In genomic region chr2:239140346-239141020, GRCh38 we compare ENCODE assay signal across 27 cellular contexts.
DNase-seq lines count a peak whose midpoint lies in the region; ATAC-seq and TF ChIP-seq lines count a peak whose summit lies in the region.
"Had no signal": no experiment of that assay in that cellular context is flagged by ENCODE, and none has a peak within 500 bp of the region (broad histone marks: within the 10 kb centered on the region; RNA-seq: fewer than 3 reads in every experiment).

No MANE protein-coding gene starts in this region.

- no peaks in the 10 kb centered on the region for H3K27me3 ChIP-seq in SJSA1 (replicated peaks)

- CTCF ChIA-PET in HEK293 (lab: Yijun Ruan, JAX), result no interaction called here

- H3K4me1 ChIP-seq in HEK293 (ENCODE audit: control insufficient read depth, insufficient read depth, low read length) (no peaks in the 10 kb centered on the region), SJSA1 (replicated peaks) (peaks cover 64% of the 10 kb centered on the region)
- H3K4me1 ChIP-seq: Caco-2, HAP-1 had no signal

- H3K27ac ChIP-seq in HEK293 (ENCODE audit: extremely low read depth, low read depth, low read length) (no peak overlapping the region), SJSA1 (peak overlapping the region; percentile 47)
- H3K27ac ChIP-seq: C4-2B, KMS-11, PC-9, SK-N-MC had no signal

- POLR2A ChIA-PET in HEK293 (lab: Yijun Ruan, JAX), result no interaction called here

- H3K4me3 ChIP-seq in HEK293 (ENCODE audit: low read depth, low read length) (no peak overlapping the region), SJSA1 (no peak overlapping the region), choroid plexus epithelial cell (ENCODE audit: low read depth, low read length) (no peak overlapping the region)
- H3K4me3 ChIP-seq: GM12878, GM23338, HAP-1, PC-9, SK-N-MC had no signal

- DNase-seq in SJSA1 (ENCODE audit: low read depth in 1 of 2, low spot score in 2 of 2), result peak; percentile 60 to 80
- peak; percentile 36 for DNase-seq in choroid plexus epithelial cell (ENCODE audit: low read depth)
- peak; percentile 9 for DNase-seq in iris pigment epithelial cell (ENCODE audit: low read depth)
- no peak for DNase-seq in iPS-NIHi7 (ENCODE audit: extremely low spot score)
- DNase-seq: Caco-2; CD8-positive, alpha-beta T cell; DMS79; EL; GDM1; IMR-90; MM.1S; NCI-H2029 treated with DMSO at 0.1 percent for 48 hours; NCI-H446 treated with DMSO at 0.1 percent for 48 hours; NCI-H526; NCI-H82; NK-92 treated with Interleukin-12 subunit alpha and Interleukin-12 subunit beta, amount 100 ng/mL, for 24 hours; PC-9; SHP77 treated with DMSO at 0.1 percent for 48 hours had no signal

- TF ChIP-seq CTCF in HEK293 (tag by site-specific recombination; IDR thresholded peaks at IDR 0.05), result no peak
- no peak for TF ChIP-seq CTCF in choroid plexus epithelial cell (conservative IDR thresholded peaks at IDR 0.05; ENCODE audit: low read depth, low read length)

- H3K9me3 ChIP-seq in HEK293 (ENCODE audit: control insufficient read depth, insufficient read depth, low read depth, low read length), result no peaks in the 10 kb centered on the region
- no peaks in the 10 kb centered on the region for H3K9me3 ChIP-seq in SJSA1 (replicated peaks)
- H3K9me3 ChIP-seq: Caco-2, HAP-1 had no signal

- ATAC-seq in SK-N-SH treated with all-trans-retinoic acid at 6 μM for 48 hours (no peak), GM19455 (IDR thresholded peaks at IDR 0.05; ENCODE audit: unreplicated experiment) (no peak)
- ATAC-seq: CD8-positive, alpha-beta T cell; GM12878; GM23338 had no signal

- H3K36me3 ChIP-seq in HEK293 (ENCODE audit: control insufficient read depth in 2 of 2, insufficient read depth in 1 of 2, low read length in 2 of 2) (peaks cover 0 to 35% of the 10 kb centered on the region in 2 experiments; a peak in 1 of 3 replicates), SJSA1 (peaks cover 23% of the 10 kb centered on the region)
- H3K36me3 ChIP-seq: HAP-1 had no signal

TF ChIP-seq in HEK293, 187 proteins besides CTCF, POLR2A, EP300 and RAD21 (continues in another document):
- no peak for TF ChIP-seq ZNF449 (tag by site-specific recombination; IDR thresholded peaks at IDR 0.05)
- TF ChIP-seq TRIM28 (IDR thresholded peaks at IDR 0.05; ENCODE audit: borderline replicate concordance, low read length), result no peak
- no peak for TF ChIP-seq KLF8 (tag by site-specific recombination; IDR thresholded peaks at IDR 0.05)
- TF ChIP-seq ZNF24 (tag by site-specific recombination; IDR thresholded peaks at IDR 0.05), result no peak

TF ChIP-seq in SK-N-SH treated with all-trans-retinoic acid at 6 μM for 48 hours, 23 proteins besides CTCF, POLR2A, EP300 and RAD21:
- TF ChIP-seq GLIS3 (CRISPR knock-in tag; IDR thresholded peaks at IDR 0.05), result no peak
- no peak for TF ChIP-seq BACH2 (CRISPR knock-in tag; IDR thresholded peaks at IDR 0.05; ENCODE audit: borderline replicate concordance)
- no peak for TF ChIP-seq ZFP3 (CRISPR knock-in tag; IDR thresholded peaks at IDR 0.05)
- TF ChIP-seq CSRNP3 (CRISPR knock-in tag; IDR thresholded peaks at IDR 0.05), result no peak
- no peak for TF ChIP-seq CREB5 (CRISPR knock-in tag; IDR thresholded peaks at IDR 0.05; ENCODE audit: low read depth)
- no peak for TF ChIP-seq SNAI2 (CRISPR knock-in tag; IDR thresholded peaks at IDR 0.05)
- no peak for TF ChIP-seq ZNF8 (CRISPR knock-in tag; IDR thresholded peaks at IDR 0.05)
- no peak for TF ChIP-seq PPARA (CRISPR knock-in tag; IDR thresholded peaks at IDR 0.05; ENCODE audit: borderline replicate concordance)
- no peak for TF ChIP-seq ZNF565 (CRISPR knock-in tag; conservative IDR thresholded peaks at IDR 0.05; ENCODE audit: low read depth)
- no peak for TF ChIP-seq ZNF70 (CRISPR knock-in tag; IDR thresholded peaks at IDR 0.05)
- TF ChIP-seq OSR1 (CRISPR knock-in tag; IDR thresholded peaks at IDR 0.05), result no peak
- no peak for TF ChIP-seq ZFP30 (CRISPR knock-in tag; IDR thresholded peaks at IDR 0.05)
- TF ChIP-seq ESRRG (CRISPR knock-in tag; IDR thresholded peaks at IDR 0.05), result no peak
